2 cellular contexts compared by ENCODE assay signal in genomic region chr1:211814313-211814712, GRCh38.
TF ChIP-seq lines count a peak whose summit lies in the region.

No MANE protein-coding gene starts in this region.

TF ChIP-seq in liver, 16 proteins besides CTCF, POLR2A, EP300 and RAD21:
- TF ChIP-seq ZBTB33 (IDR thresholded peaks at IDR 0.05): no peak
- TF ChIP-seq MAX (IDR thresholded peaks at IDR 0.05): no peak
- TF ChIP-seq REST (IDR thresholded peaks at IDR 0.05): peak; percentile 90
- no peak for TF ChIP-seq RXRA (IDR thresholded peaks at IDR 0.05)
- TF ChIP-seq GABPA (IDR thresholded peaks at IDR 0.05 in 1 of 2, conservative IDR thresholded peaks at IDR 0.05 in 1 of 2): no peak

TF ChIP-seq in HepG2, 621 proteins besides CTCF, POLR2A, EP300 and RAD21 (continued from another document):
- TF ChIP-seq ARID5B (CRISPR knock-in tag; IDR thresholded peaks at IDR 0.05) (no peak), CENPX (CRISPR knock-in tag; IDR thresholded peaks at IDR 0.05) (no peak), ZNF382 (CRISPR knock-in tag; IDR thresholded peaks at IDR 0.05; ENCODE audit: borderline replicate concordance) (no peak), HNF1B (CRISPR knock-in tag; IDR thresholded peaks at IDR 0.05) (no peak), BCL3 (CRISPR knock-in tag; IDR thresholded peaks at IDR 0.05) (no peak), BRCA1 (CRISPR knock-in tag; IDR thresholded peaks at IDR 0.05) (no peak)
